8 cellular contexts compared by ENCODE assay signal in the genomic region with DNA sequence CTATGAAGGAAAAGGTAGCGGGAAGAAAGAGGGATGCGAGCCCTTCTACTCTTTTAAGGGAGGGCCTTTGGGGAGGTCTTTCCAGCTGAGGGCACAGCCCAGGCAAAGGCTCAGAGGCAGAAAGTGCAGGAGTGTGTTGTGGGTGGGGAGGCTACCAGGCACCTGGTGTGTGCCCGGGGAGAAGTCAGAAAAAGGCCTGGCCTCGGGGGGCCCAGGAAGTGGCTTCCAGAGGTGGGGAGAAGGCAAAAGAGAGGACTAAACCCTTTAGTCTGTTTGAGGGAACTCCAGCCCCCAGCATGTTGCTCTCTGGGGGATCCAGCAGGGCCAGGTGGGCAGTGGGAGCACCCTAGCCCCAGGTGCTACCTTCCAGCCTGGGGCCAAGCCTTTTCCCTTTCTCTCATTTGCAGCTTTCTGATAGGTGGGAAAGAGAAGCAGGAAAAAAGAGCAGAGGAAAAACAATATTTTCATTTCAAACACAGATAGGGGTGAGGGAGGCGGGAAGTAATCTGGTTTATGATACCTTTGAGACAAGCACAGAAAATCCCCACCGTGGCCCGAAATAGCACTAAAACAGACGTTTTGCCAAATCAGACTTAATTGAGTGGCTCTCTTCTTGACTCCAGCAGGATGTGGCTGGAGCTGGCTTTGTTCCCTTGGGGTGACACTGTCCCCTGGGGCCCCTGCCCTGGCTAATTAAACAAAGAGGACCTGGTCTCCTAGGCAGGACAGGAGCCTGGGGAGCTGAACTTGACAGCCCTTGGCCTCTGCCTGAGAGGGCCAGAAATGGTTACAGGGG. TPM values are rescaled to one million over a fixed set of nuclear protein-coding genes. Genes with fewer than 3 reads are reported as not detected.
DNase-seq lines count a peak whose midpoint lies in the region; ATAC-seq and TF ChIP-seq lines count a peak whose summit lies in the region.

No MANE protein-coding gene starts in this region.

- DNase-seq in DMS53 (lab: John Stamatoyannopoulos, UW) (peak; percentile 50), DMS53 treated with DMSO at 0.1 percent for 48 hours (lab: John Stamatoyannopoulos, UW; ENCODE audit: unreplicated experiment) (no peak), Karpas-422 (peak; percentile 80), colonic mucosa (no peak), NK-92 (lab: John Stamatoyannopoulos, UW; ENCODE audit: unreplicated experiment) (no peak), NCI-H524 treated with DMSO at 0.1 percent for 48 hours (lab: John Stamatoyannopoulos, UW) (no peak)

- no peak overlapping the region for H2AFZ ChIP-seq in Karpas-422 (ENCODE audit: low read length)

- H3K4me3 ChIP-seq in Karpas-422 (ENCODE audit: low read length) (peak overlapping the region; percentile 93), colonic mucosa (no peak overlapping the region), skeletal muscle tissue (ENCODE audit: low read length in 3 of 3) (no peak overlapping the region)

- H3K4me2 ChIP-seq in Karpas-422 (ENCODE audit: low read depth, low read length, poor library complexity, severe bottlenecking): peak overlapping the region; percentile 96

- H3K27me3 ChIP-seq in Karpas-422 (ENCODE audit: low read length): no peaks in the 10 kb centered on the region
- no peaks in the 10 kb centered on the region for H3K27me3 ChIP-seq in colonic mucosa
- no peaks in the 10 kb centered on the region for H3K27me3 ChIP-seq in skeletal muscle tissue (ENCODE audit: control insufficient read depth in 3 of 3, insufficient read depth in 3 of 3, low read length in 3 of 3)

- H3K9ac ChIP-seq in Karpas-422 (ENCODE audit: low read length) (peak overlapping the region; percentile 93), colonic mucosa (ENCODE audit: low read depth in 2 of 2, low read length in 2 of 2) (peak overlapping the region; percentile 44 to 95), skeletal muscle tissue (ENCODE audit: low read depth in 1 of 3, low read length in 3 of 3) (peak overlapping the region in 2 of 3 donors; percentile 38 to 45)

- no peak for TF ChIP-seq CTCF in colonic mucosa (IDR thresholded peaks at IDR 0.05)

- peaks cover 92% of the 10 kb centered on the region for H3K79me2 ChIP-seq in Karpas-422 (ENCODE audit: low read length)

- H3K36me3 ChIP-seq in Karpas-422 (ENCODE audit: insufficient read depth, low read length): no peaks in the 10 kb centered on the region
- no peaks in the 10 kb centered on the region for H3K36me3 ChIP-seq in colonic mucosa
- H3K36me3 ChIP-seq in skeletal muscle tissue (ENCODE audit: control insufficient read depth in 3 of 3, insufficient read depth in 3 of 3, low read length in 3 of 3): no peaks in the 10 kb centered on the region

- H4K20me1 ChIP-seq in Karpas-422 (ENCODE audit: insufficient read depth, low read depth, low read length): peaks cover 7% of the 10 kb centered on the region; the same call in 1 of the 2 replicates

- ATAC-seq in HG02678 (IDR thresholded peaks at IDR 0.05; ENCODE audit: unreplicated experiment): no peak

- H3K27ac ChIP-seq in Karpas-422 (ENCODE audit: low read length) (peak overlapping the region; percentile 98), colonic mucosa (peak overlapping the region; percentile 66), skeletal muscle tissue (ENCODE audit: low read depth, low read length) (peak overlapping the region; percentile 12)

- H3K4me1 ChIP-seq in Karpas-422 (ENCODE audit: low read length) (peaks cover 78% of the 10 kb centered on the region), colonic mucosa (peaks cover 30% of the 10 kb centered on the region), skeletal muscle tissue (ENCODE audit: control insufficient read depth in 3 of 3, insufficient read depth in 3 of 3, low read length in 3 of 3) (peaks cover 48 to 54% (median 52%) of the 10 kb centered on the region in 3 donors)

- H3K9me3 ChIP-seq in Karpas-422 (ENCODE audit: low read length): no peaks in the 10 kb centered on the region
- H3K9me3 ChIP-seq in colonic mucosa: no peaks in the 10 kb centered on the region
- H3K9me3 ChIP-seq in skeletal muscle tissue (ENCODE audit: control insufficient read depth in 3 of 3, low read length in 3 of 3): no peaks in the 10 kb centered on the region

- intact Hi-C loops in colonic mucosa (cut with DNase I): no loop called here

- H3K9me2 ChIP-seq in Karpas-422 (replicated peaks; ENCODE audit: insufficient read depth, low read length): no peaks in the 10 kb centered on the region

RNA-seq across cellular contexts. Expression of gene RAI1, which starts 10.4 kb away (rescaled TPM):
- total RNA-seq in Karpas-422 (2014; rRNA removed; shearing (Covaris generic); ENCODE audit: low replicate concordance): 18.2 and 35.1 TPM in 2 replicates
- total RNA-seq in colonic mucosa: 10 to 100 TPM; 21.8 to 24.5 TPM
- 3.1 TPM for total RNA-seq in skeletal muscle tissue

Comparison
In these comparisons a context has a peak if more than half of its experiments do, and no peak if none do; other contexts are left out.
1. DNase-seq: peak in DMS53 (single experiment) and Karpas-422 (single experiment); none in DMS53 treated with DMSO at 0.1 percent for 48 hours (single experiment), colonic mucosa (single experiment), NK-92 (single experiment) and NCI-H524 treated with DMSO at 0.1 percent for 48 hours (single experiment).
2. H3K27ac ChIP-seq: peak in every context shown above with its lines; median percentile 98 in Karpas-422; 66 in colonic mucosa; 12 in skeletal muscle tissue.
3. H3K9ac ChIP-seq: peak in every context shown above with its lines; median percentile 93 in Karpas-422; 70 in colonic mucosa; 42 in skeletal muscle tissue.